10 cellular contexts compared by ENCODE assay signal in genomic region chr13:27830010-27830409, GRCh38. TPM values are rescaled to one million over a fixed set of nuclear protein-coding genes. Genes with fewer than 3 reads are reported as not detected.
DNase-seq lines count a peak whose midpoint lies in the region; ATAC-seq and TF ChIP-seq lines count a peak whose summit lies in the region.
"Had no signal": no experiment of that assay in that cellular context is flagged by ENCODE, and none has a peak within 500 bp of the region (broad histone marks: within the 10 kb centered on the region; RNA-seq: fewer than 3 reads in every experiment).

No MANE protein-coding gene starts in this region.

- peaks cover 12% of the 10 kb centered on the region for H3K4me1 ChIP-seq in CD4-positive, alpha-beta memory T cell (ENCODE audit: insufficient read depth, low read length)
- H3K4me1 ChIP-seq in stomach: peaks cover 0 to 23% (median 16%) of the 10 kb centered on the region in 4 donors

- CTCF ChIA-PET in CD4-positive, alpha-beta memory T cell (lab: Charles Lee; ENCODE audit: partially characterized antibody): interaction anchor here (0.6 to 9.0 kb wide), 60 partner anchors 9 to 843 kb away, joined by 3 to 283 read pairs (median 4); partner anchors contain the start of gene URAD
- CTCF ChIA-PET in activated CD8-positive, alpha-beta memory T cell treated with anti-CD3 and anti-CD28 coated beads, Interleukin-2, amount 10 ng/mL, durations not matched to agents 7 days and 5 days (lab: Charles Lee): interaction anchor here (0.7 to 11.4 kb wide), 30 partner anchors 8 to 466 kb away, joined by 3 to 167 read pairs (median 4); partner anchors contain the start of gene URAD

- TF ChIP-seq CTCF in epithelial cell of esophagus (IDR thresholded peaks at IDR 0.05; ENCODE audit: insufficient read depth, low read depth, low read length, missing control alignments) (peak; percentile 59), nephron (IDR thresholded peaks at IDR 0.05; ENCODE audit: unreplicated experiment in 3 of 3) (peak; percentile 94 to 97 (median 95)), stomach (IDR thresholded peaks at IDR 0.05) (peak in 5 of 7 experiments; percentile 77 to 92 (median 81))

- peaks cover 30 to 50% of the 10 kb centered on the region in 2 donors for H3K27me3 Mint-ChIP-seq in CD4-positive, alpha-beta memory T cell
- peaks cover 80% of the 10 kb centered on the region for H3K27me3 Mint-ChIP-seq in activated CD8-positive, alpha-beta memory T cell treated with anti-CD3 and anti-CD28 coated beads, Interleukin-2, amount 10 ng/mL, durations not matched to agents 7 days and 5 days
- peaks cover 99% of the 10 kb centered on the region for H3K27me3 Mint-ChIP-seq in nephron (ENCODE audit: low read depth)

- intact Hi-C loops in CD4-positive, alpha-beta memory T cell (cut with micrococcal nuclease): loop anchor here (1.0 kb wide), 2 partner anchors 154 to 966 kb away; no protein-coding TSS in a partner anchor
- intact Hi-C loops in stomach (cut with DNase I; ENCODE audit: low total_unique reads): no loop called here

- WGBS in stomach, 5 donors: 1 to 8% (median 2%) methylated on average over 9 to 25 of the region's 25 CpGs

- peaks cover 12% of the 10 kb centered on the region for H3K27me3 ChIP-seq in CD4-positive, alpha-beta memory T cell (ENCODE audit: insufficient read depth, low read length)
- peaks cover under 1 to 84% (median 15%) of the 10 kb centered on the region in 3 donors for H3K27me3 ChIP-seq in stomach

- peak; percentile 88 for ATAC-seq in GM21723 (IDR thresholded peaks at IDR 0.05; ENCODE audit: unreplicated experiment)
- ATAC-seq in activated CD8-positive, alpha-beta memory T cell treated with anti-CD3 and anti-CD28 coated beads, Interleukin-2, amount 10 ng/mL, durations not matched to agents 7 days and 5 days: peak; percentile 87

- no peaks in the 10 kb centered on the region for H3K36me3 Mint-ChIP-seq in CD4-positive, alpha-beta memory T cell
- H3K36me3 Mint-ChIP-seq in activated CD8-positive, alpha-beta memory T cell treated with anti-CD3 and anti-CD28 coated beads, Interleukin-2, amount 10 ng/mL, durations not matched to agents 7 days and 5 days: no peaks in the 10 kb centered on the region
- H3K36me3 Mint-ChIP-seq in nephron (ENCODE audit: low read depth): no peaks in the 10 kb centered on the region
- H3K36me3 Mint-ChIP-seq: IgD-negative memory B cell had no signal

- TF ChIP-seq EP300 in stomach (IDR thresholded peaks at IDR 0.05): no peak

- H3K9me3 Mint-ChIP-seq in CD4-positive, alpha-beta memory T cell: no peaks in the 10 kb centered on the region
- H3K9me3 Mint-ChIP-seq in activated CD8-positive, alpha-beta memory T cell treated with anti-CD3 and anti-CD28 coated beads, Interleukin-2, amount 10 ng/mL, durations not matched to agents 7 days and 5 days (ENCODE audit: low read depth): no peaks in the 10 kb centered on the region
- H3K9me3 Mint-ChIP-seq in nephron: no peaks in the 10 kb centered on the region
- H3K9me3 Mint-ChIP-seq: IgD-negative memory B cell had no signal

- no peak overlapping the region for H3K27ac Mint-ChIP-seq in CD4-positive, alpha-beta memory T cell
- H3K27ac Mint-ChIP-seq in activated CD8-positive, alpha-beta memory T cell treated with anti-CD3 and anti-CD28 coated beads, Interleukin-2, amount 10 ng/mL, durations not matched to agents 7 days and 5 days: no peak overlapping the region
- no peak overlapping the region for H3K27ac Mint-ChIP-seq in nephron
- H3K27ac Mint-ChIP-seq: IgD-negative memory B cell had no signal

- no peaks in the 10 kb centered on the region for H3K36me3 ChIP-seq in CD4-positive, alpha-beta memory T cell (ENCODE audit: insufficient read depth, low read length)
- H3K36me3 ChIP-seq in stomach: no peaks in the 10 kb centered on the region

- no peaks in the 10 kb centered on the region for H3K9me3 ChIP-seq in CD4-positive, alpha-beta memory T cell (ENCODE audit: control insufficient read depth in 1 of 2, low read length in 2 of 2)
- H3K9me3 ChIP-seq in stomach: no peaks in the 10 kb centered on the region

- TF ChIP-seq POLR2A in stomach (IDR thresholded peaks at IDR 0.05): no peak

- peak in 4 of 5 donors; percentile 49 to 59 (median 54) for DNase-seq in CD4-positive, alpha-beta memory T cell
- DNase-seq in NCI-H345 treated with DMSO at 0.1 percent for 48 hours (lab: John Stamatoyannopoulos, UW; ENCODE audit: unreplicated experiment) (peak; percentile 35), epithelial cell of esophagus (ENCODE audit: low read depth) (peak; percentile 34), stomach (peak; percentile 72), DMS79 (lab: John Stamatoyannopoulos, UW) (no peak)
- peak; percentile 54 for DNase-seq in activated CD8-positive, alpha-beta memory T cell treated with anti-CD3 and anti-CD28 coated beads, Interleukin-2, amount 10 ng/mL, durations not matched to agents 7 days and 5 days

- no peak overlapping the region for H3K27ac ChIP-seq in CD4-positive, alpha-beta memory T cell (ENCODE audit: low read depth, low read length)
- H3K27ac ChIP-seq in stomach: no peak overlapping the region

- H3K4me1 Mint-ChIP-seq in CD4-positive, alpha-beta memory T cell: peaks cover 3 to 12% (median 5%) of the 10 kb centered on the region in 4 donors
- H3K4me1 Mint-ChIP-seq in activated CD8-positive, alpha-beta memory T cell treated with anti-CD3 and anti-CD28 coated beads, Interleukin-2, amount 10 ng/mL, durations not matched to agents 7 days and 5 days: peaks cover 18% of the 10 kb centered on the region
- no peaks in the 10 kb centered on the region for H3K4me1 Mint-ChIP-seq in nephron

- H3K4me3 ChIP-seq in CD4-positive, alpha-beta memory T cell (ENCODE audit: low read length in 2 of 2): no peak overlapping the region
- H3K4me3 ChIP-seq in epithelial cell of esophagus (ENCODE audit: low read length) (no peak overlapping the region), stomach (peak overlapping the region in 3 of 4 donors; percentile 10 to 25 (median 22))

- POLR2A ChIA-PET in CD4-positive, alpha-beta memory T cell (lab: Charles Lee; ENCODE audit: partially characterized antibody): no interaction called here

- H3K4me3 Mint-ChIP-seq in CD4-positive, alpha-beta memory T cell: peak overlapping the region in 5 of 8 donors; percentile 38 to 60 (median 42)
- H3K4me3 Mint-ChIP-seq in activated CD8-positive, alpha-beta memory T cell treated with anti-CD3 and anti-CD28 coated beads, Interleukin-2, amount 10 ng/mL, durations not matched to agents 7 days and 5 days: no peak overlapping the region
- no peak overlapping the region for H3K4me3 Mint-ChIP-seq in nephron

RNA-seq across cellular contexts. Expression of gene GSX1, which starts 37.7 kb away (rescaled TPM):
- total RNA-seq in CD4-positive, alpha-beta memory T cell: not detected
- not detected for polyA plus RNA-seq in CD4-positive, alpha-beta memory T cell
- total RNA-seq in activated CD8-positive, alpha-beta memory T cell treated with anti-CD3 and anti-CD28 coated beads, Interleukin-2, amount 10 ng/mL, durations not matched to agents 7 days and 5 days: not detected
- not detected for total RNA-seq in stomach
- not detected for polyA plus RNA-seq in stomach
- total RNA-seq: urinary bladder had no signal
- polyA plus RNA-seq: IgD-negative memory B cell, urinary bladder had no signal

Comparison
In these comparisons a context has a peak if more than half of its experiments do, and no peak if none do; other contexts are left out.
1. H3K4me3 ChIP-seq: peak in stomach (3 of 4); none in CD4-positive, alpha-beta memory T cell (0 of 2) and epithelial cell of esophagus (single experiment).
2. H3K4me3 Mint-ChIP-seq: peak in CD4-positive, alpha-beta memory T cell (5 of 8); none in activated CD8-positive, alpha-beta memory T cell treated with anti-CD3 and anti-CD28 coated beads, Interleukin-2, amount 10 ng/mL, durations not matched to agents 7 days and 5 days (single experiment) and nephron (0 of 3).
3. Peak in every context shown above with its lines, with median percentiles within 50 percentile points of each other: CTCF ChIP-seq.